ENCODE assay signal across 24 cellular contexts in genomic region chr12:125178222-125178621, GRCh38. TPM values are rescaled to one million over a fixed set of nuclear protein-coding genes. Genes with fewer than 3 reads are reported as not detected.
"Had no signal": no experiment of that assay in that cellular context is flagged by ENCODE, and none has a peak within 500 bp of the region (broad histone marks: within the 10 kb centered on the region; RNA-seq: fewer than 3 reads in every experiment).

No MANE protein-coding gene starts in this region.

- H3K9me3 ChIP-seq: transverse colon had no signal

- DNase-seq: activated CD4-positive, alpha-beta T cell treated with anti-CD3 and anti-CD28 coated beads, Interleukin-2, amount 10 ng/mL, durations not matched to agents 7 days and 5 days; activated CD4-positive, CD25-positive, alpha-beta regulatory T cell treated with anti-CD3 and anti-CD28 coated beads, Interleukin-2, amount 50 U/mL, for 72 hours; activated CD8-positive, alpha-beta memory T cell treated with anti-CD3 and anti-CD28 coated beads, Interleukin-2, amount 50 U/mL, for 4 hours; activated naive CD4-positive, alpha-beta T cell treated with Interleukin-2 at 50 U/mL for 16 hours; activated naive CD8-positive, alpha-beta T cell treated with anti-CD3 and anti-CD28 coated beads, Interleukin-2, amount 10 ng/mL, durations not matched to agents 7 days and 5 days; activated T-cell treated with anti-CD3 and anti-CD28 coated beads, Interleukin-2, amount 50 U/mL, for 24 hours; amniotic stem cell; effector memory CD4-positive, alpha-beta T cell; foreskin keratinocyte; glutamatergic neuron; immature natural killer cell; left ventricle myocardium inferior; naive thymus-derived CD8-positive, alpha-beta T cell; posterior cingulate gyrus; sigmoid colon; stimulated activated CD4-positive, alpha-beta T cell treated with anti-CD3 and anti-CD28 coated beads, Interleukin-15, amount 100 ng/mL, for 24 hours; stimulated activated naive B cell treated with anti-CD40 and anti-IgM and Interleukin-4, amounts not matched to agents 10 μg/mL and 1 μg/mL and 100 μg/mL, for 72 hours; transverse colon had no signal

- H3K4me2 ChIP-seq: hepatocyte, neural progenitor cell, smooth muscle cell had no signal

- H3K4me3 ChIP-seq: breast epithelium, hepatocyte, left ventricle myocardium inferior, neural progenitor cell, sigmoid colon, smooth muscle cell, transverse colon had no signal

- H3K4me1 ChIP-seq: breast epithelium, foreskin keratinocyte, neural progenitor cell had no signal

- H3K27ac Mint-ChIP-seq: activated CD4-positive, alpha-beta T cell treated with anti-CD3 and anti-CD28 coated beads, Interleukin-2, amount 10 ng/mL, durations not matched to agents 7 days and 5 days; activated naive CD8-positive, alpha-beta T cell treated with anti-CD3 and anti-CD28 coated beads, Interleukin-2, amount 10 ng/mL, durations not matched to agents 7 days and 5 days; activated T-cell treated with anti-CD3 and anti-CD28 coated beads, Interleukin-2, amount 50 U/mL, for 24 hours; activated T-helper 2 cell treated with anti-CD3 and anti-CD28 coated beads, Interferon-gamma antibody, Interleukin-2, Interleukin-4, amounts not matched to agents 10 μg/mL and 5 μg/mL and 100 μg/mL, durations not matched to agents 14 hours and 24 hours and 36 hours; immature natural killer cell; neural progenitor cell; stimulated activated naive B cell treated with anti-CD40 and anti-IgM and Interleukin-4, amounts not matched to agents 10 μg/mL and 1 μg/mL and 100 μg/mL, for 72 hours had no signal

- H3K9me3 Mint-ChIP-seq: activated CD4-positive, alpha-beta T cell treated with anti-CD3 and anti-CD28 coated beads, Interleukin-2, amount 10 ng/mL, durations not matched to agents 7 days and 5 days; activated naive CD8-positive, alpha-beta T cell treated with anti-CD3 and anti-CD28 coated beads, Interleukin-2, amount 10 ng/mL, durations not matched to agents 7 days and 5 days; activated T-cell treated with anti-CD3 and anti-CD28 coated beads, Interleukin-2, amount 50 U/mL, for 24 hours; activated T-helper 2 cell treated with anti-CD3 and anti-CD28 coated beads, Interferon-gamma antibody, Interleukin-2, Interleukin-4, amounts not matched to agents 10 μg/mL and 5 μg/mL and 100 μg/mL, durations not matched to agents 14 hours and 24 hours and 36 hours; central memory CD8-positive, alpha-beta T cell had no signal

- ATAC-seq: foreskin keratinocyte; naive thymus-derived CD8-positive, alpha-beta T cell; stimulated activated naive B cell treated with anti-CD40 and anti-IgM and Interleukin-4, amounts not matched to agents 10 μg/mL and 1 μg/mL and 100 μg/mL, for 72 hours had no signal

- H3K9ac ChIP-seq: neural progenitor cell had no signal

- H3K4me3 Mint-ChIP-seq: activated CD4-positive, alpha-beta T cell treated with anti-CD3 and anti-CD28 coated beads, Interleukin-2, amount 10 ng/mL, durations not matched to agents 7 days and 5 days; activated naive CD8-positive, alpha-beta T cell treated with anti-CD3 and anti-CD28 coated beads, Interleukin-2, amount 10 ng/mL, durations not matched to agents 7 days and 5 days; activated T-cell treated with anti-CD3 and anti-CD28 coated beads, Interleukin-2, amount 50 U/mL, for 24 hours; central memory CD8-positive, alpha-beta T cell; immature natural killer cell; naive thymus-derived CD8-positive, alpha-beta T cell; neural progenitor cell; stimulated activated naive B cell treated with anti-CD40 and anti-IgM and Interleukin-4, amounts not matched to agents 10 μg/mL and 1 μg/mL and 100 μg/mL, for 72 hours had no signal

- H3K36me3 Mint-ChIP-seq: activated naive CD8-positive, alpha-beta T cell treated with anti-CD3 and anti-CD28 coated beads, Interleukin-2, amount 10 ng/mL, durations not matched to agents 7 days and 5 days; immature natural killer cell; neural progenitor cell had no signal

- H3K36me3 ChIP-seq: breast epithelium, left ventricle myocardium inferior, neural progenitor cell, sigmoid colon, transverse colon had no signal

- H3K27ac ChIP-seq: breast epithelium, foreskin keratinocyte, hepatocyte, left ventricle myocardium inferior, neural progenitor cell, sigmoid colon, transverse colon had no signal

RNA-seq across cellular contexts. Expression of gene TMEM132B, which starts 8.0 kb away (rescaled TPM):
- total RNA-seq: activated CD4-positive, alpha-beta T cell treated with anti-CD3 and anti-CD28 coated beads, Interleukin-2, amount 10 ng/mL, durations not matched to agents 7 days and 5 days; activated naive CD8-positive, alpha-beta T cell treated with anti-CD3 and anti-CD28 coated beads, Interleukin-2, amount 10 ng/mL, durations not matched to agents 7 days and 5 days; activated T-helper 2 cell treated with anti-CD3 and anti-CD28 coated beads, Interferon-gamma antibody, Interleukin-2, Interleukin-4, amounts not matched to agents 10 μg/mL and 5 μg/mL and 100 μg/mL, durations not matched to agents 14 hours and 24 hours and 36 hours; naive thymus-derived CD8-positive, alpha-beta T cell; smooth muscle cell had no signal
- polyA plus RNA-seq: immature natural killer cell; naive thymus-derived CD8-positive, alpha-beta T cell had no signal
